In genomic region chr6:150684161-150684560, GRCh38 we compare ENCODE assay signal across 18 cellular contexts.
A peak's percentile ranks its signal among the peaks of the same experiment; 100 is the strongest.
DNase-seq lines count a peak whose midpoint lies in the region; ATAC-seq, FAIRE-seq and TF ChIP-seq lines count a peak whose summit lies in the region.
"Had no signal": no experiment of that assay in that cellular context is flagged by ENCODE, and none has a peak within 500 bp of the region (broad histone marks: within the 10 kb centered on the region; RNA-seq: fewer than 3 reads in every experiment).

No MANE protein-coding gene starts in this region.

- H3K36me3 Mint-ChIP-seq in activated naive CD8-positive, alpha-beta T cell treated with anti-CD3 and anti-CD28 coated beads for 36 hours: no peaks in the 10 kb centered on the region
- H3K36me3 Mint-ChIP-seq in activated T-helper 17 cell treated with anti-CD3 and anti-CD28 coated beads, Interleukin-2, amount 50 U/mL, for 72 hours (ENCODE audit: low read depth): no peaks in the 10 kb centered on the region
- H3K36me3 Mint-ChIP-seq: naive thymus-derived CD8-positive, alpha-beta T cell had no signal

- no peak for DNase-seq in kidney
- no peak for DNase-seq in activated naive CD8-positive, alpha-beta T cell treated with anti-CD3 and anti-CD28 coated beads for 36 hours
- DNase-seq in AG20443 (ENCODE audit: low spot score): no peak
- DNase-seq: activated CD4-positive, alpha-beta T cell treated with anti-CD3 and anti-CD28 coated beads for 36 hours; DMS79 treated with DMSO at 0.1 percent for 48 hours; effector CD8-positive, alpha-beta T cell; head of caudate nucleus; naive thymus-derived CD8-positive, alpha-beta T cell; NCI-H187 treated with DMSO at 0.1 percent for 48 hours; NCI-H446; RPMI8226 had no signal

- peaks cover 33 to 93% (median 78%) of the 10 kb centered on the region in 10 experiments for H3K4me1 ChIP-seq in BLaER1 treated with 17β-estradiol and CSF1 and Interleukin-3, amounts not matched to agents 10 nM and 100 nM
- peaks cover 100% of the 10 kb centered on the region for H3K4me1 ChIP-seq in OCI-LY1 (ENCODE audit: insufficient read depth, low read length, severe bottlenecking)
- peaks cover 0 to 6% of the 10 kb centered on the region in 2 donors for H3K4me1 ChIP-seq in kidney (ENCODE audit: control insufficient read depth in 1 of 2, insufficient read depth in 1 of 2, low read depth in 1 of 2, low read length in 2 of 2)
- H3K4me1 ChIP-seq in skeletal muscle tissue (ENCODE audit: control insufficient read depth in 3 of 3, insufficient read depth in 3 of 3, low read length in 3 of 3): peaks cover 4 to 10% (median 7%) of the 10 kb centered on the region in 3 donors

- H3K4me1 Mint-ChIP-seq in activated naive CD8-positive, alpha-beta T cell treated with anti-CD3 and anti-CD28 coated beads for 36 hours: no peaks in the 10 kb centered on the region
- H3K4me1 Mint-ChIP-seq in activated T-helper 17 cell treated with anti-CD3 and anti-CD28 coated beads, Interleukin-2, amount 50 U/mL, for 72 hours: no peaks in the 10 kb centered on the region
- H3K4me1 Mint-ChIP-seq: activated CD4-positive, alpha-beta T cell treated with anti-CD3 and anti-CD28 coated beads for 36 hours had no signal

- peak overlapping the region in 3 of 10 experiments; percentile 38 to 54 (median 39); a peak in 6 of 20 replicates for H3K4me3 ChIP-seq in BLaER1 treated with 17β-estradiol and CSF1 and Interleukin-3, amounts not matched to agents 10 nM and 100 nM
- H3K4me3 ChIP-seq in OCI-LY1 (ENCODE audit: low read depth, low read length, poor library complexity, severe bottlenecking) (peak overlapping the region; percentile 10), kidney (ENCODE audit: low read length in 2 of 2) (peak overlapping the region; percentile 1 to 5), skeletal muscle tissue (ENCODE audit: low read length in 3 of 3) (peak overlapping the region; percentile 27 to 61 (median 32))

- no peak overlapping the region for H3K27ac Mint-ChIP-seq in activated naive CD8-positive, alpha-beta T cell treated with anti-CD3 and anti-CD28 coated beads for 36 hours
- no peak overlapping the region for H3K27ac Mint-ChIP-seq in activated T-helper 17 cell treated with anti-CD3 and anti-CD28 coated beads, Interleukin-2, amount 50 U/mL, for 72 hours
- H3K27ac Mint-ChIP-seq: activated CD4-positive, alpha-beta T cell treated with anti-CD3 and anti-CD28 coated beads for 36 hours; progenitor cell of endocrine pancreas had no signal

- no peak for FAIRE-seq in kidney (lab: Jason Lieb, UNC)
- FAIRE-seq: TTC549 had no signal

- peak overlapping the region; percentile 54 to 92 (median 84); a peak in 21 of 22 replicates for H3K4me2 ChIP-seq in BLaER1 treated with 17β-estradiol and CSF1 and Interleukin-3, amounts not matched to agents 10 nM and 100 nM
- peak overlapping the region; percentile 41; the same call in 1 of the 2 replicates for H3K4me2 ChIP-seq in OCI-LY1 (ENCODE audit: low read length)

- peaks cover 0 to 92% (median 0%) of the 10 kb centered on the region in 11 experiments; a peak in 7 of 22 replicates for H3K27me3 ChIP-seq in BLaER1 treated with 17β-estradiol and CSF1 and Interleukin-3, amounts not matched to agents 10 nM and 100 nM
- H3K27me3 ChIP-seq in OCI-LY1 (ENCODE audit: insufficient read depth, low read length) (no peaks in the 10 kb centered on the region), skeletal muscle tissue (ENCODE audit: control insufficient read depth in 3 of 3, insufficient read depth in 3 of 3, low read length in 3 of 3) (no peaks in the 10 kb centered on the region)

- H3K27me3 Mint-ChIP-seq in activated naive CD8-positive, alpha-beta T cell treated with anti-CD3 and anti-CD28 coated beads for 36 hours: no peaks in the 10 kb centered on the region
- no peaks in the 10 kb centered on the region for H3K27me3 Mint-ChIP-seq in activated T-helper 17 cell treated with anti-CD3 and anti-CD28 coated beads, Interleukin-2, amount 50 U/mL, for 72 hours
- H3K27me3 Mint-ChIP-seq: activated CD4-positive, alpha-beta T cell treated with anti-CD3 and anti-CD28 coated beads for 36 hours; progenitor cell of endocrine pancreas had no signal

- no peaks in the 10 kb centered on the region for H3K9me3 Mint-ChIP-seq in activated naive CD8-positive, alpha-beta T cell treated with anti-CD3 and anti-CD28 coated beads for 36 hours
- H3K9me3 Mint-ChIP-seq in activated T-helper 17 cell treated with anti-CD3 and anti-CD28 coated beads, Interleukin-2, amount 50 U/mL, for 72 hours: no peaks in the 10 kb centered on the region
- H3K9me3 Mint-ChIP-seq: naive thymus-derived CD8-positive, alpha-beta T cell had no signal

- no peaks in the 10 kb centered on the region for H3K36me3 ChIP-seq in BLaER1 treated with 17β-estradiol and CSF1 and Interleukin-3, amounts not matched to agents 10 nM and 100 nM
- H3K36me3 ChIP-seq in OCI-LY1 (ENCODE audit: insufficient read depth, low read length) (peaks cover 30% of the 10 kb centered on the region; the same call in 1 of the 2 replicates), kidney (ENCODE audit: control insufficient read depth in 1 of 2, insufficient read depth in 2 of 2, low read length in 2 of 2) (no peaks in the 10 kb centered on the region), skeletal muscle tissue (ENCODE audit: control insufficient read depth in 3 of 3, insufficient read depth in 3 of 3, low read length in 3 of 3) (no peaks in the 10 kb centered on the region)

- H3K79me2 ChIP-seq in OCI-LY1 (ENCODE audit: insufficient read depth, low read length): peaks cover 26% of the 10 kb centered on the region

- no peak overlapping the region for H2AFZ ChIP-seq in OCI-LY1 (ENCODE audit: low read length)

- no peaks in the 10 kb centered on the region for H3K9me2 ChIP-seq in OCI-LY1 (ENCODE audit: low read depth, low read length)

- no peak for TF ChIP-seq CTCF in OCI-LY1 (IDR thresholded peaks at IDR 0.05; ENCODE audit: low read length)
- TF ChIP-seq CTCF in kidney (IDR thresholded peaks at IDR 0.05; ENCODE audit: borderline replicate concordance, extremely low read depth, insufficient read depth): no peak

- peaks cover 4% of the 10 kb centered on the region; the same call in 1 of the 2 replicates for H3F3A ChIP-seq in OCI-LY1 (ENCODE audit: insufficient read depth, low read length)

- 0 out of 22 replicates have a peak, but pooled peaks cover 0 to 5% (median 0%) of the 10 kb centered on the region in 11 experiments for H4K20me1 ChIP-seq in BLaER1 treated with 17β-estradiol and CSF1 and Interleukin-3, amounts not matched to agents 10 nM and 100 nM
- H4K20me1 ChIP-seq in OCI-LY1 (ENCODE audit: insufficient read depth, low read length): no peaks in the 10 kb centered on the region

- intact Hi-C loops in kidney (cut with DNase I): no loop called here

- no peak overlapping the region for H3K4me3 Mint-ChIP-seq in activated naive CD8-positive, alpha-beta T cell treated with anti-CD3 and anti-CD28 coated beads for 36 hours
- H3K4me3 Mint-ChIP-seq in activated T-helper 17 cell treated with anti-CD3 and anti-CD28 coated beads, Interleukin-2, amount 50 U/mL, for 72 hours: no peak overlapping the region
- H3K4me3 Mint-ChIP-seq: activated CD4-positive, alpha-beta T cell treated with anti-CD3 and anti-CD28 coated beads for 36 hours had no signal

- no peak for ATAC-seq in GM21423 (IDR thresholded peaks at IDR 0.05; ENCODE audit: unreplicated experiment)
- ATAC-seq in activated T-helper 17 cell treated with anti-CD3 and anti-CD28 coated beads, Interleukin-2, amount 50 U/mL, for 72 hours (replicated peaks): no peak
- ATAC-seq: activated CD4-positive, alpha-beta T cell treated with anti-CD3 and anti-CD28 coated beads for 36 hours; naive thymus-derived CD8-positive, alpha-beta T cell had no signal

- H3K27ac ChIP-seq in BLaER1 treated with 17β-estradiol and CSF1 and Interleukin-3, amounts not matched to agents 10 nM and 100 nM: peak overlapping the region in 8 of 11 experiments; percentile 1 to 90 (median 64); a peak in 14 of 22 replicates
- H3K27ac ChIP-seq in OCI-LY1 (ENCODE audit: low read depth, low read length, poor library complexity, severe bottlenecking) (peak overlapping the region; percentile 59), kidney (ENCODE audit: low read depth in 2 of 2, low read length in 2 of 2) (peak overlapping the region; percentile 65 to 80), skeletal muscle tissue (ENCODE audit: low read depth, low read length) (peak overlapping the region; percentile 87)

- H3K9me3 ChIP-seq in BLaER1 treated with 17β-estradiol and CSF1 and Interleukin-3, amounts not matched to agents 10 nM and 100 nM (replicated peaks in 1 of 11): peaks cover 0 to 10% (median 0%) of the 10 kb centered on the region in 11 experiments; a peak in 4 of 22 replicates
- H3K9me3 ChIP-seq in OCI-LY1 (ENCODE audit: low read length): no peaks in the 10 kb centered on the region
- no peaks in the 10 kb centered on the region for H3K9me3 ChIP-seq in kidney (ENCODE audit: control insufficient read depth in 1 of 2, low read length in 2 of 2)
- no peaks in the 10 kb centered on the region for H3K9me3 ChIP-seq in skeletal muscle tissue (ENCODE audit: control insufficient read depth in 3 of 3, low read length in 3 of 3)

- H3K9ac ChIP-seq in BLaER1 treated with 17β-estradiol and CSF1 and Interleukin-3, amounts not matched to agents 10 nM and 100 nM: peak overlapping the region in 5 of 11 experiments; percentile 5 to 78 (median 68); a peak in 9 of 22 replicates
- H3K9ac ChIP-seq in OCI-LY1 (ENCODE audit: low read length) (no peak overlapping the region), kidney (ENCODE audit: low read length in 2 of 2) (no peak overlapping the region), skeletal muscle tissue (ENCODE audit: low read depth in 1 of 3, low read length in 3 of 3) (peak overlapping the region in 2 of 3 donors; percentile 32 to 57)

Comparison
In these comparisons a context has a peak if more than half of its experiments do, and no peak if none do; other contexts are left out.
1. H3K9ac ChIP-seq: peak in skeletal muscle tissue (2 of 3); none in OCI-LY1 (single experiment) and kidney (0 of 2).
2. Peak in every context shown above with its lines, with median percentiles within 50 percentile points of each other: H3K27ac ChIP-seq.